Comparison of ENCODE assay signal across 7 cellular contexts in genomic region chr17:21376835-21377690, GRCh38. TPM values are rescaled to one million over a fixed set of nuclear protein-coding genes. Genes with fewer than 3 reads are reported as not detected.
A peak's percentile ranks its signal among the peaks of the same experiment; 100 is the strongest.
DNase-seq lines count a peak whose midpoint lies in the region; ATAC-seq and TF ChIP-seq lines count a peak whose summit lies in the region.

No MANE protein-coding gene starts in this region.

- WGBS in iPS DF 6.9 (ENCODE audit: insufficient coverage, insufficient read length): no CpG with 5 or more reads among the region's 69 CpGs

- H3K27ac ChIP-seq in HCT116 (ENCODE audit: low read depth, low read length) (peak overlapping the region; percentile 67), VCaP (peak overlapping the region; percentile 76), iPS DF 6.9 (ENCODE audit: low read length) (no peak overlapping the region), skin epidermis (peak overlapping the region in 7 of 21 experiments; percentile 0 to 58 (median 29))

- H3K9ac ChIP-seq in HCT116 (ENCODE audit: low read length): peak overlapping the region; percentile 66

- H3K79me2 ChIP-seq in HCT116 (ENCODE audit: insufficient read depth, low read length): no peaks in the 10 kb centered on the region

- H3K36me3 ChIP-seq in HCT116 (ENCODE audit: control insufficient read depth in 1 of 2, insufficient read depth in 2 of 2, low read length in 2 of 2): no peaks in the 10 kb centered on the region
- H3K36me3 ChIP-seq in iPS DF 6.9 (ENCODE audit: control insufficient read depth, insufficient read depth, low read length): no peaks in the 10 kb centered on the region

- CTCF ChIA-PET in HCT116 (lab: Charles Lee): no interaction called here

- H3K9me3 ChIP-seq in HCT116 (ENCODE audit: control insufficient read depth in 1 of 2, insufficient read depth in 1 of 2, low read depth in 1 of 2, low read length in 2 of 2): no peaks in the 10 kb centered on the region
- no peaks in the 10 kb centered on the region for H3K9me3 ChIP-seq in iPS DF 6.9 (ENCODE audit: control insufficient read depth, insufficient read depth, low read length)

- TF ChIP-seq CTCF in HCT116 (IDR thresholded peaks at IDR 0.05 in 2 of 3, conservative IDR thresholded peaks at IDR 0.05 in 1 of 3; ENCODE audit: borderline replicate concordance in 1 of 3, insufficient read depth in 1 of 3, low read depth in 2 of 3, low read length in 2 of 3) (no peak), VCaP (conservative IDR thresholded peaks at IDR 0.05) (no peak), GM13976 (IDR thresholded peaks at IDR 0.05; ENCODE audit: borderline replicate concordance, control extremely low read depth, extremely low read depth, insufficient read depth, missing control alignments) (no peak)

- POLR2A ChIA-PET in HCT116 (lab: Charles Lee): no interaction called here

- DNase-seq in HCT116 (ENCODE audit: low read depth, low spot score) (no peak), iPS DF 6.9 (ENCODE audit: low read depth, low spot score) (no peak), GM13976 (ENCODE audit: low spot score) (no peak), GM19240 (ENCODE audit: insufficient read length, low spot score) (no peak)

- H3K27me3 ChIP-seq in HCT116 (ENCODE audit: insufficient read depth, low read length) (no peaks in the 10 kb centered on the region), iPS DF 6.9 (ENCODE audit: control insufficient read depth, insufficient read depth, low read length) (peaks cover 19% of the 10 kb centered on the region; the same call in 1 of the 2 replicates)

- TF ChIP-seq RAD21 in HCT116 (IDR thresholded peaks at IDR 0.05; ENCODE audit: low read depth): no peak

- RAD21 ChIA-PET in HCT116 (lab: Charles Lee; ENCODE audit: low non-redundant PET in 1 of 2, low total read pairs in 2 of 2, uncharacterized antibody in 2 of 2, unreplicated experiment in 2 of 2): no interaction called here

- peak; percentile 52 for ATAC-seq in HCT116
- no peak for ATAC-seq in HG02973 (IDR thresholded peaks at IDR 0.05; ENCODE audit: unreplicated experiment)

- intact Hi-C loops in HCT116 (cut with micrococcal nuclease): no loop called here

- TF ChIP-seq POLR2A in HCT116 (IDR thresholded peaks at IDR 0.05; ENCODE audit: borderline replicate concordance, extremely low read depth, insufficient read depth, insufficient read length): no peak

- H2AFZ ChIP-seq in HCT116 (ENCODE audit: low read depth, low read length, poor library complexity, severe bottlenecking): no peak overlapping the region

- in situ Hi-C loops in GM13976 (cut with MboI; ENCODE audit: low sequenced_read_pairs, unreplicated experiment): no loop called here

- H3K4me3 ChIP-seq in HCT116 (replicated peaks in 1 of 2; ENCODE audit: low read depth in 1 of 2, low read length in 2 of 2) (peak overlapping the region; percentile 44 to 67), iPS DF 6.9 (ENCODE audit: low read length) (peak overlapping the region; percentile 29; the same call in 1 of the 2 replicates), skin epidermis (peak overlapping the region; percentile 21 to 51 (median 31))

- BruUV-seq in HCT116 (replicated peaks; lab: Mats Ljungman, UMichigan): no TSS peak

- H3K4me1 ChIP-seq in HCT116 (ENCODE audit: control insufficient read depth in 1 of 2, insufficient read depth in 2 of 2, low read length in 2 of 2) (peaks cover 7 to 22% of the 10 kb centered on the region in 2 experiments; a peak in 2 of 4 replicates), iPS DF 6.9 (ENCODE audit: control insufficient read depth, insufficient read depth, low read length) (peaks cover 4% of the 10 kb centered on the region)

- no peaks in the 10 kb centered on the region for H4K20me1 ChIP-seq in HCT116 (ENCODE audit: insufficient read depth)

- peak overlapping the region; percentile 94 for H3K4me2 ChIP-seq in HCT116 (ENCODE audit: low read length)

- no peaks in the 10 kb centered on the region for H3K9me2 ChIP-seq in HCT116 (ENCODE audit: insufficient read depth)

TF ChIP-seq in HCT116, 20 proteins besides CTCF, POLR2A, EP300 and RAD21:
- TF ChIP-seq FOSL1 (IDR thresholded peaks at IDR 0.05; ENCODE audit: low read depth): no peak
- TF ChIP-seq SP1 (IDR thresholded peaks at IDR 0.05; ENCODE audit: low read depth): no peak
- TF ChIP-seq CEBPB (IDR thresholded peaks at IDR 0.05; ENCODE audit: low read depth): no peak
- TF ChIP-seq ZNF274 (IDR thresholded peaks at IDR 0.05; ENCODE audit: low read depth, low read length): no peak
- TF ChIP-seq MAX (IDR thresholded peaks at IDR 0.05): peak; percentile 60
- TF ChIP-seq EZH2phosphoT487 (IDR thresholded peaks at IDR 0.05; ENCODE audit: borderline replicate concordance): no peak
- TF ChIP-seq SRF (IDR thresholded peaks at IDR 0.05; ENCODE audit: low read depth): no peak
- peak; percentile 79; the same call in 1 of the 2 replicates for TF ChIP-seq ZFX (IDR thresholded peaks at IDR 0.05)
- no peak for TF ChIP-seq JUND (IDR thresholded peaks at IDR 0.05)
- no peak for TF ChIP-seq ZBTB33 (IDR thresholded peaks at IDR 0.05; ENCODE audit: extremely low read depth, insufficient replicate concordance, low read length)
- no peak for TF ChIP-seq YY1 (IDR thresholded peaks at IDR 0.05; ENCODE audit: extremely low read depth, insufficient replicate concordance, low read depth, low read length)
TF ChIP-seq in HCT116: peak in this region for 2.

RNA-seq across cellular contexts. Expression of gene KCNJ12, which starts 0.9 kb away (rescaled TPM):
- total RNA-seq in HCT116 (2021; ENCODE audit: unreplicated experiment): 5.8 TPM
- 4.2 and 5.1 TPM in 2 replicates for polyA plus RNA-seq in HCT116 (2012)
